ENCODE assay signal across 8 cellular contexts in genomic region chr5:61327761-61328753, GRCh38. TPM values are rescaled to one million over a fixed set of nuclear protein-coding genes. Genes with fewer than 3 reads are reported as not detected.
DNase-seq lines count a peak whose midpoint lies in the region; ATAC-seq and TF ChIP-seq lines count a peak whose summit lies in the region.

No MANE protein-coding gene starts in this region.

- no peaks in the 10 kb centered on the region for H3K36me3 ChIP-seq in upper lobe of right lung

- H3K27me3 ChIP-seq in upper lobe of right lung: no peaks in the 10 kb centered on the region

- H3K4me1 ChIP-seq in upper lobe of right lung: peaks cover 19% of the 10 kb centered on the region

- ATAC-seq in GM21723 (IDR thresholded peaks at IDR 0.05; ENCODE audit: unreplicated experiment) (peak; percentile 33), upper lobe of right lung (no peak), left colon (no peak)

- H3K4me3 ChIP-seq in upper lobe of right lung: no peak overlapping the region

- H3K9me3 ChIP-seq in upper lobe of right lung: no peaks in the 10 kb centered on the region

- H3K27ac ChIP-seq in epithelial cell of prostate (peak overlapping the region; percentile 57), upper lobe of right lung (no peak overlapping the region)

- intact Hi-C loops in upper lobe of right lung (cut with DNase I): no loop called here
- intact Hi-C loops in left colon (cut with DNase I, micrococcal nuclease): no loop called here

- TF ChIP-seq CTCF in upper lobe of right lung (IDR thresholded peaks at IDR 0.05): no peak

- DNase-seq in EL (peak; percentile 84), NCI-H460 (ENCODE audit: extremely low read depth, low read depth) (peak; percentile 88), epithelial cell of prostate (ENCODE audit: low read depth, low spot score) (no peak), foreskin melanocyte (no peak), upper lobe of right lung (no peak), SKM-1 (lab: John Stamatoyannopoulos, UW; ENCODE audit: unreplicated experiment) (no peak), left colon (no peak)

RNA-seq across cellular contexts. Expression of gene ZSWIM6, which starts 4.0 kb away (rescaled TPM):
- total RNA-seq in NCI-H460 (2014; rRNA removed; shearing (Covaris generic)): 10.6 and 13.0 TPM in 2 replicates
- 6.1 and 7.2 TPM in 2 replicates for polyA plus RNA-seq in NCI-H460 (2014; cell fraction: nucleus; rRNA removed)
- total RNA-seq in upper lobe of right lung: 15.7 TPM
- total RNA-seq in left colon: 10 to 100 TPM; 22.5 to 27.1 TPM

Comparison
In these comparisons a context has a peak if more than half of its experiments do, and no peak if none do; other contexts are left out.
1. DNase-seq: peak in EL (single experiment) and NCI-H460 (single experiment); none in epithelial cell of prostate (single experiment), foreskin melanocyte (single experiment), upper lobe of right lung (single experiment), SKM-1 (single experiment) and left colon (0 of 2).